In genomic region chr6:3500262-3501001, GRCh38 we compare ENCODE assay signal across 15 cellular contexts. TPM values are rescaled to one million over a fixed set of nuclear protein-coding genes. Genes with fewer than 3 reads are reported as not detected.
DNase-seq lines count a peak whose midpoint lies in the region; ATAC-seq and TF ChIP-seq lines count a peak whose summit lies in the region.
"Had no signal": no experiment of that assay in that cellular context is flagged by ENCODE, and none has a peak within 500 bp of the region (broad histone marks: within the 10 kb centered on the region; RNA-seq: fewer than 3 reads in every experiment).

No MANE protein-coding gene starts in this region.

- no peak overlapping the region for H3K56ac ChIP-seq in IMR-90 (ENCODE audit: extremely low read depth, insufficient read depth, low read length)

- H3K4me3 ChIP-seq in BJ (ENCODE audit: low read depth, low read length) (no peak overlapping the region), IMR-90 (ENCODE audit: insufficient read depth, low read depth, low read length) (no peak overlapping the region)
- H3K4me3 ChIP-seq: colonic mucosa, thoracic aorta had no signal

- dilution Hi-C loops in IMR-90 (cut with HindIII; ENCODE audit: low sequenced_read_pairs, unreplicated experiment): no loop called here

- H3K9ac ChIP-seq in IMR-90 (ENCODE audit: low read depth, low read length): no peak overlapping the region
- H3K9ac ChIP-seq: SK-N-SH had no signal

- no peak overlapping the region for H3K18ac ChIP-seq in IMR-90 (ENCODE audit: low read depth, low read length)

- BruUV-seq in IMR-90 (replicated peaks; lab: Mats Ljungman, UMichigan) (no TSS peak), MCF 10A (replicated peaks; lab: Mats Ljungman, UMichigan) (no TSS peak)

- in situ Hi-C loops in IMR-90 (cut with MboI; ENCODE audit: low sequenced_read_pairs): no loop called here

- CTCF ChIA-PET in BJ (lab: Yijun Ruan, JAX): interaction anchor here (0.6 to 0.9 kb wide), 2 partner anchors 11 to 24 kb away, joined by 3 to 4 read pairs; no protein-coding TSS in a partner anchor
- CTCF ChIA-PET in IMR-90 (lab: Yijun Ruan, JAX): interaction anchor here (0.6 kb wide), 2 partner anchors 224 to 236 kb away, joined by 3 to 6 read pairs; no protein-coding TSS in a partner anchor
- CTCF ChIA-PET in MCF 10A (lab: Yijun Ruan, JAX): interaction anchor here (0.7 to 1.3 kb wide), 3 partner anchors 17 to 263 kb away, joined by 3 to 6 read pairs (median 5); no protein-coding TSS in a partner anchor

- H3K27me3 ChIP-seq in BJ (ENCODE audit: control insufficient read depth, insufficient read depth, low read length) (peaks cover 18% of the 10 kb centered on the region), IMR-90 (ENCODE audit: control insufficient read depth, insufficient read depth, low read length) (peaks cover 42% of the 10 kb centered on the region)
- H3K27me3 ChIP-seq: colonic mucosa had no signal

- POLR2A ChIA-PET in BJ (lab: Charles Lee): no interaction called here
- POLR2A ChIA-PET in IMR-90 (lab: Charles Lee; ENCODE audit: unreplicated experiment): no interaction called here
- POLR2A ChIA-PET in MCF 10A (lab: Yijun Ruan, JAX): interaction anchor here (0.6 to 8.7 kb wide), 22 partner anchors 10 to 518 kb away, joined by 3 to 127 read pairs (median 6); partner anchors contain the start of gene SLC22A23

- no peak overlapping the region for H3K23ac ChIP-seq in IMR-90 (ENCODE audit: low read depth, low read length)

- H3K9me3 Mint-ChIP-seq in MCF 10A (ENCODE audit: unreplicated experiment): no peaks in the 10 kb centered on the region
- H3K9me3 Mint-ChIP-seq in mesothelial cell of epicardium: no peaks in the 10 kb centered on the region
- H3K9me3 Mint-ChIP-seq in stimulated activated naive CD8-positive, alpha-beta T cell treated with anti-CD3 and anti-CD28 coated beads, Interleukin-15, amount 100 ng/mL, for 72 hours: no peaks in the 10 kb centered on the region
- no peaks in the 10 kb centered on the region for H3K9me3 Mint-ChIP-seq in endothelial cell (ENCODE audit: unreplicated experiment)
- H3K9me3 Mint-ChIP-seq: CD4-positive, alpha-beta T cell had no signal

- H3K36me3 Mint-ChIP-seq in MCF 10A (ENCODE audit: insufficient read depth, unreplicated experiment): no peaks in the 10 kb centered on the region
- no peaks in the 10 kb centered on the region for H3K36me3 Mint-ChIP-seq in mesothelial cell of epicardium
- peaks cover 4% of the 10 kb centered on the region for H3K36me3 Mint-ChIP-seq in T-helper 17 cell (ENCODE audit: low read depth)
- no peaks in the 10 kb centered on the region for H3K36me3 Mint-ChIP-seq in endothelial cell (ENCODE audit: low read depth, unreplicated experiment)
- H3K36me3 Mint-ChIP-seq: IgD-negative memory B cell had no signal

- H3K9me3 ChIP-seq in IMR-90 (ENCODE audit: control insufficient read depth, insufficient read depth, low read length) (peaks cover under 1% of the 10 kb centered on the region; the same call in 1 of the 2 replicates), T-helper 17 cell (ENCODE audit: control insufficient read depth, low read length, poor library complexity, severe bottlenecking) (no peaks in the 10 kb centered on the region)
- H3K9me3 ChIP-seq: colonic mucosa, SK-N-SH, thoracic aorta had no signal

- no peak overlapping the region for H4K5ac ChIP-seq in IMR-90 (ENCODE audit: low read depth, low read length)

- no peak overlapping the region for H2BK15ac ChIP-seq in IMR-90 (ENCODE audit: low read depth, low read length)

- no peak overlapping the region for H2AK5ac ChIP-seq in IMR-90 (ENCODE audit: low read depth, low read length)

- H3K4me3 Mint-ChIP-seq in MCF 10A (ENCODE audit: unreplicated experiment): peak overlapping the region; percentile 39
- no peak overlapping the region for H3K4me3 Mint-ChIP-seq in mesothelial cell of epicardium
- H3K4me3 Mint-ChIP-seq in stimulated activated naive CD8-positive, alpha-beta T cell treated with anti-CD3 and anti-CD28 coated beads, Interleukin-15, amount 100 ng/mL, for 72 hours: no peak overlapping the region
- no peak overlapping the region for H3K4me3 Mint-ChIP-seq in T-helper 17 cell
- no peak overlapping the region for H3K4me3 Mint-ChIP-seq in endothelial cell (ENCODE audit: unreplicated experiment)
- H3K4me3 Mint-ChIP-seq: activated CD4-positive, alpha-beta T cell treated with anti-CD3 and anti-CD28 coated beads for 36 hours; CD4-positive, alpha-beta T cell; IgD-negative memory B cell had no signal

- H4K8ac ChIP-seq in IMR-90 (ENCODE audit: low read depth in 2 of 2, low read length in 2 of 2): no peak overlapping the region

- H4K91ac ChIP-seq in IMR-90 (ENCODE audit: insufficient read depth, low read depth, low read length): no peak overlapping the region

- DNase-seq in BJ (ENCODE audit: low read depth) (peak; percentile 75), IMR-90 (peak; percentile 71), MCF 10A (ENCODE audit: unreplicated experiment) (peak; percentile 89), mesothelial cell of epicardium (ENCODE audit: low spot score in 2 of 2, unreplicated experiment in 2 of 2) (no peak), T-helper 17 cell (no peak), NCI-H2107 treated with DMSO at 0.1 percent for 48 hours (lab: John Stamatoyannopoulos, UW; ENCODE audit: unreplicated experiment) (no peak), endothelial cell (ENCODE audit: low spot score) (no peak)
- DNase-seq in stimulated activated naive CD8-positive, alpha-beta T cell treated with anti-CD3 and anti-CD28 coated beads, Interleukin-15, amount 100 ng/mL, for 72 hours: no peak
- DNase-seq: activated CD4-positive, alpha-beta T cell treated with anti-CD3 and anti-CD28 coated beads for 36 hours; CD4-positive, alpha-beta T cell; colonic mucosa; GOT3; SK-N-SH had no signal

- H2BK20ac ChIP-seq in IMR-90 (ENCODE audit: low read depth, low read length): no peak overlapping the region

- TF ChIP-seq CTCF in BJ (IDR thresholded peaks at IDR 0.05; ENCODE audit: insufficient read depth, low read depth, low read length): no peak
- no peak for TF ChIP-seq CTCF in IMR-90 (conservative IDR thresholded peaks at IDR 0.05; ENCODE audit: low read depth, low read length)
- TF ChIP-seq CTCF in MCF 10A (IDR thresholded peaks at IDR 0.05; ENCODE audit: unreplicated experiment): no peak
- TF ChIP-seq CTCF in mesothelial cell of epicardium (IDR thresholded peaks at IDR 0.05; ENCODE audit: unreplicated experiment): no peak
- TF ChIP-seq CTCF in endothelial cell (IDR thresholded peaks at IDR 0.05; ENCODE audit: unreplicated experiment): no peak

- H2AFZ ChIP-seq in IMR-90 (replicated peaks; ENCODE audit: low read length, poor library complexity): no peak overlapping the region

- H2BK5ac ChIP-seq in IMR-90 (ENCODE audit: low read depth, low read length, poor library complexity, severe bottlenecking): no peak overlapping the region

- TF ChIP-seq RAD21 in IMR-90 (IDR thresholded peaks at IDR 0.05; ENCODE audit: low read length): no peak

- H3K27ac Mint-ChIP-seq in MCF 10A (ENCODE audit: low read depth, unreplicated experiment): peak overlapping the region; percentile 74
- H3K27ac Mint-ChIP-seq in mesothelial cell of epicardium: peak overlapping the region; percentile 87
- no peak overlapping the region for H3K27ac Mint-ChIP-seq in stimulated activated naive CD8-positive, alpha-beta T cell treated with anti-CD3 and anti-CD28 coated beads, Interleukin-15, amount 100 ng/mL, for 72 hours
- H3K27ac Mint-ChIP-seq in T-helper 17 cell: no peak overlapping the region
- no peak overlapping the region for H3K27ac Mint-ChIP-seq in endothelial cell (ENCODE audit: unreplicated experiment)
- H3K27ac Mint-ChIP-seq: activated CD4-positive, alpha-beta T cell treated with anti-CD3 and anti-CD28 coated beads for 36 hours; CD4-positive, alpha-beta T cell; IgD-negative memory B cell had no signal

- H2BK120ac ChIP-seq in IMR-90 (ENCODE audit: low read depth, low read length): no peak overlapping the region

- no peak overlapping the region for H3K27ac ChIP-seq in IMR-90 (ENCODE audit: insufficient read depth, low read length)
- H3K27ac ChIP-seq: colonic mucosa, thoracic aorta had no signal

- no peak overlapping the region for H3K4ac ChIP-seq in IMR-90 (ENCODE audit: low read depth, low read length)

- H3K79me1 ChIP-seq in IMR-90 (ENCODE audit: low read depth in 1 of 2, low read length in 2 of 2): no peaks in the 10 kb centered on the region

- H3K27me3 Mint-ChIP-seq in MCF 10A (ENCODE audit: insufficient read depth, unreplicated experiment) (peaks cover 17% of the 10 kb centered on the region), mesothelial cell of epicardium (ENCODE audit: low read depth) (no peaks in the 10 kb centered on the region), T-helper 17 cell (peaks cover 33% of the 10 kb centered on the region), endothelial cell (ENCODE audit: unreplicated experiment) (peaks cover 2% of the 10 kb centered on the region)
- no peaks in the 10 kb centered on the region for H3K27me3 Mint-ChIP-seq in stimulated activated naive CD8-positive, alpha-beta T cell treated with anti-CD3 and anti-CD28 coated beads, Interleukin-15, amount 100 ng/mL, for 72 hours

- no peak for TF ChIP-seq POLR2A in IMR-90 (IDR thresholded peaks at IDR 0.05; ENCODE audit: low read depth, low read length)

- H3K14ac ChIP-seq in IMR-90 (replicated peaks; ENCODE audit: low read depth, low read length): no peak overlapping the region

- H3K36me3 ChIP-seq in BJ (ENCODE audit: control insufficient read depth, insufficient read depth, low read length): no peaks in the 10 kb centered on the region
- no peaks in the 10 kb centered on the region for H3K36me3 ChIP-seq in IMR-90 (ENCODE audit: control insufficient read depth, insufficient read depth, low read length)
- H3K36me3 ChIP-seq: colonic mucosa, thoracic aorta had no signal

- no peaks in the 10 kb centered on the region for H3K9me1 ChIP-seq in IMR-90 (ENCODE audit: insufficient read depth, low read length)

- WGBS in IMR-90 (ENCODE audit: extremely low coverage in 2 of 2, insufficient read length in 1 of 2), 2 experiments: no CpG with 5 or more reads among the region's 7 CpGs

- H3K4me2 ChIP-seq in IMR-90 (ENCODE audit: low read depth, low read length): no peak overlapping the region
- H3K4me2 ChIP-seq: SK-N-SH had no signal

- ATAC-seq in IMR-90 (ENCODE audit: low read depth): peak; percentile 69; the same call in 1 of the 2 replicates
- no peak for ATAC-seq in stimulated activated naive CD8-positive, alpha-beta T cell treated with anti-CD3 and anti-CD28 coated beads, Interleukin-15, amount 100 ng/mL, for 72 hours
- ATAC-seq in T-helper 17 cell: no peak
- ATAC-seq: activated CD4-positive, alpha-beta T cell treated with anti-CD3 and anti-CD28 coated beads for 36 hours had no signal

- H3K4me1 Mint-ChIP-seq in MCF 10A (ENCODE audit: insufficient read depth, unreplicated experiment) (peaks cover 15% of the 10 kb centered on the region), mesothelial cell of epicardium (peaks cover 43% of the 10 kb centered on the region), T-helper 17 cell (no peaks in the 10 kb centered on the region), endothelial cell (ENCODE audit: unreplicated experiment) (peaks cover 16% of the 10 kb centered on the region)
- no peaks in the 10 kb centered on the region for H3K4me1 Mint-ChIP-seq in stimulated activated naive CD8-positive, alpha-beta T cell treated with anti-CD3 and anti-CD28 coated beads, Interleukin-15, amount 100 ng/mL, for 72 hours
- H3K4me1 Mint-ChIP-seq: activated CD4-positive, alpha-beta T cell treated with anti-CD3 and anti-CD28 coated beads for 36 hours; IgD-negative memory B cell had no signal

- no peak overlapping the region for H2AK9ac ChIP-seq in IMR-90 (replicated peaks; ENCODE audit: low read depth, low read length, poor library complexity)

- peaks cover 5% of the 10 kb centered on the region; the same call in 1 of the 2 replicates for H3K4me1 ChIP-seq in IMR-90 (ENCODE audit: control insufficient read depth, insufficient read depth, low read length)
- H3K4me1 ChIP-seq: colonic mucosa had no signal

- intact Hi-C loops in IMR-90 (cut with micrococcal nuclease): no loop called here
- intact Hi-C loops in MCF 10A (cut with micrococcal nuclease): no loop called here

- H4K20me1 ChIP-seq in IMR-90 (ENCODE audit: insufficient read depth, low read length): no peaks in the 10 kb centered on the region

RNA-seq across cellular contexts. Expression of gene SLC22A23, which starts 43.6 kb away (rescaled TPM):
- polyA plus RNA-seq in BJ (2011; rRNA removed) (0.28 and 0.44 TPM in 2 replicates), IMR-90 (2012; rRNA removed) (1.1 and 1.6 TPM in 2 replicates)
- 0.36 and 0.57 TPM in 2 replicates for polyA minus RNA-seq in BJ (2011; rRNA and poly(A)+ RNA removed)
- total RNA-seq in IMR-90 (2012; rRNA removed) (0.56 and 0.72 TPM in 2 replicates), MCF 10A (2022) (11.5 and 11.9 TPM in 2 replicates), mesothelial cell of epicardium (24.3 to 25.0 TPM (median 24.5 TPM) in 3 replicates), T-helper 17 cell (1 to 10 TPM; 6.3 to 9.0 TPM), endothelial cell (ENCODE audit: unreplicated experiment) (72.7 TPM)
- polyA plus RNA-seq in IMR-90 (2012; cell fraction: cytosol; rRNA removed): 1.2 and 1.9 TPM in 2 replicates
- 1.9 TPM in 2 replicates for polyA plus RNA-seq in IMR-90 (2012; cell fraction: nucleus; rRNA removed; ENCODE audit: low replicate concordance)
- polyA plus RNA-seq: SK-N-SH had no signal

Comparison
In these comparisons a context has a peak if more than half of its experiments do, and no peak if none do; other contexts are left out.
1. DNase-seq: peak in BJ (single experiment), IMR-90 (single experiment) and MCF 10A (single experiment); none in mesothelial cell of epicardium (0 of 2), stimulated activated naive CD8-positive, alpha-beta T cell treated with anti-CD3 and anti-CD28 coated beads, Interleukin-15, amount 100 ng/mL, for 72 hours (0 of 2), T-helper 17 cell (0 of 3), NCI-H2107 treated with DMSO at 0.1 percent for 48 hours (single experiment) and endothelial cell (single experiment).
2. H3K27ac Mint-ChIP-seq: peak in MCF 10A (single experiment) and mesothelial cell of epicardium (single experiment); none in stimulated activated naive CD8-positive, alpha-beta T cell treated with anti-CD3 and anti-CD28 coated beads, Interleukin-15, amount 100 ng/mL, for 72 hours (0 of 2), T-helper 17 cell (single experiment) and endothelial cell (single experiment).